Comparison of ENCODE assay signal across 1 cellular context in the genomic region with DNA sequence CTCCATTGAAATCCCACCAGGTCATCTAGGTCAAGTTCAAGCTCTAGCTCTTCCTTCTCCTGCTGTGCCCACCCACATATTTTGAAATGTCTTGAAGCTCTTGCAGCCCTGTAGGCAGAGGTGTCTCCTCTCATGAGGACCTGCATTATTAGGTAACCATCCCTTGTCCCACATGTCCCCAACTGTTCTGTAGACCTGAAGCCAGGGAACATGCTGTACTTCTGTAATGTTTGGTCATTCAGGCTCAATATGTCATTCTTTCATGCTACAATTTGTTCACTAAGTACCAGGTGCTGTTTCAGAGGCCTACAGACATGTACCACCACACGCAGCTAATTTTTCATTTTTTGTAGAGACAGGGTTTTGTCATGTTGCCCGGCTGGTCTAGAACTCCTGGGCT.
TF ChIP-seq lines count a peak whose summit lies in the region.

No MANE protein-coding gene starts in this region.

TF ChIP-seq in HepG2, 621 proteins besides CTCF, POLR2A, EP300 and RAD21:
- TF ChIP-seq, protein P1, sequence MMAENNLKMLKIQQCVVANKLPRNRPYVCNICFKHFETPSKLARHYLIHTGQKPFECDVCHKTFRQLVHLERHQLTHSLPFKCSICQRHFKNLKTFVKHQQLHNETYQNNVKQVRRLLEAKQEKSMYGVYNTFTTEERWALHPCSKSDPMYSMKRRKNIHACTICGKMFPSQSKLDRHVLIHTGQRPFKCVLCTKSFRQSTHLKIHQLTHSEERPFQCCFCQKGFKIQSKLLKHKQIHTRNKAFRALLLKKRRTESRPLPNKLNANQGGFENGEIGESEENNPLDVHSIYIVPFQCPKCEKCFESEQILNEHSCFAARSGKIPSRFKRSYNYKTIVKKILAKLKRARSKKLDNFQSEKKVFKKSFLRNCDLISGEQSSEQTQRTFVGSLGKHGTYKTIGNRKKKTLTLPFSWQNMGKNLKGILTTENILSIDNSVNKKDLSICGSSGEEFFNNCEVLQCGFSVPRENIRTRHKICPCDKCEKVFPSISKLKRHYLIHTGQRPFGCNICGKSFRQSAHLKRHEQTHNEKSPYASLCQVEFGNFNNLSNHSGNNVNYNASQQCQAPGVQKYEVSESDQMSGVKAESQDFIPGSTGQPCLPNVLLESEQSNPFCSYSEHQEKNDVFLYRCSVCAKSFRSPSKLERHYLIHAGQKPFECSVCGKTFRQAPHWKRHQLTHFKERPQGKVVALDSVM (CRISPR knock-in tag; IDR thresholded peaks at IDR 0.05) = no peak
- no peak for TF ChIP-seq STAT5B (CRISPR knock-in tag; IDR thresholded peaks at IDR 0.05)
- no peak for TF ChIP-seq PREB (CRISPR knock-in tag; IDR thresholded peaks at IDR 0.05)
- TF ChIP-seq ZNF205 (CRISPR knock-in tag; IDR thresholded peaks at IDR 0.05) = no peak
- TF ChIP-seq, protein P2, sequence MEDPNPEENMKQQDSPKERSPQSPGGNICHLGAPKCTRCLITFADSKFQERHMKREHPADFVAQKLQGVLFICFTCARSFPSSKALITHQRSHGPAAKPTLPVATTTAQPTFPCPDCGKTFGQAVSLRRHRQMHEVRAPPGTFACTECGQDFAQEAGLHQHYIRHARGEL (CRISPR knock-in tag; IDR thresholded peaks at IDR 0.05) = no peak
- TF ChIP-seq CEBPB (IDR thresholded peaks at IDR 0.05; ENCODE audit: borderline replicate concordance, low read depth, low read length) = no peak
- TF ChIP-seq KLF16 (CRISPR knock-in tag; IDR thresholded peaks at IDR 0.05) = no peak
- TF ChIP-seq HOXD1 (CRISPR knock-in tag; IDR thresholded peaks at IDR 0.05) = no peak
- no peak for TF ChIP-seq CREB1 (IDR thresholded peaks at IDR 0.05)
- no peak for TF ChIP-seq CREB1 (CRISPR knock-in tag; IDR thresholded peaks at IDR 0.05)
- TF ChIP-seq ZNF557 (CRISPR knock-in tag; IDR thresholded peaks at IDR 0.05) = no peak
- TF ChIP-seq ZNF121 (CRISPR knock-in tag; IDR thresholded peaks at IDR 0.05) = no peak
- TF ChIP-seq SP5 (CRISPR knock-in tag; IDR thresholded peaks at IDR 0.05; ENCODE audit: borderline replicate concordance, low read depth) = no peak
- TF ChIP-seq, protein P3, sequence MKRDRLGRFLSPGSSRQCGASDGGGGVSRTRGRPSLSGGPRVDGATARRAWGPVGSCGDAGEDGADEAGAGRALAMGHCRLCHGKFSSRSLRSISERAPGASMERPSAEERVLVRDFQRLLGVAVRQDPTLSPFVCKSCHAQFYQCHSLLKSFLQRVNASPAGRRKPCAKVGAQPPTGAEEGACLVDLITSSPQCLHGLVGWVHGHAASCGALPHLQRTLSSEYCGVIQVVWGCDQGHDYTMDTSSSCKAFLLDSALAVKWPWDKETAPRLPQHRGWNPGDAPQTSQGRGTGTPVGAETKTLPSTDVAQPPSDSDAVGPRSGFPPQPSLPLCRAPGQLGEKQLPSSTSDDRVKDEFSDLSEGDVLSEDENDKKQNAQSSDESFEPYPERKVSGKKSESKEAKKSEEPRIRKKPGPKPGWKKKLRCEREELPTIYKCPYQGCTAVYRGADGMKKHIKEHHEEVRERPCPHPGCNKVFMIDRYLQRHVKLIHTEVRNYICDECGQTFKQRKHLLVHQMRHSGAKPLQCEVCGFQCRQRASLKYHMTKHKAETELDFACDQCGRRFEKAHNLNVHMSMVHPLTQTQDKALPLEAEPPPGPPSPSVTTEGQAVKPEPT (CRISPR knock-in tag; IDR thresholded peaks at IDR 0.05; ENCODE audit: low read depth) = no peak
- TF ChIP-seq, protein P4, sequence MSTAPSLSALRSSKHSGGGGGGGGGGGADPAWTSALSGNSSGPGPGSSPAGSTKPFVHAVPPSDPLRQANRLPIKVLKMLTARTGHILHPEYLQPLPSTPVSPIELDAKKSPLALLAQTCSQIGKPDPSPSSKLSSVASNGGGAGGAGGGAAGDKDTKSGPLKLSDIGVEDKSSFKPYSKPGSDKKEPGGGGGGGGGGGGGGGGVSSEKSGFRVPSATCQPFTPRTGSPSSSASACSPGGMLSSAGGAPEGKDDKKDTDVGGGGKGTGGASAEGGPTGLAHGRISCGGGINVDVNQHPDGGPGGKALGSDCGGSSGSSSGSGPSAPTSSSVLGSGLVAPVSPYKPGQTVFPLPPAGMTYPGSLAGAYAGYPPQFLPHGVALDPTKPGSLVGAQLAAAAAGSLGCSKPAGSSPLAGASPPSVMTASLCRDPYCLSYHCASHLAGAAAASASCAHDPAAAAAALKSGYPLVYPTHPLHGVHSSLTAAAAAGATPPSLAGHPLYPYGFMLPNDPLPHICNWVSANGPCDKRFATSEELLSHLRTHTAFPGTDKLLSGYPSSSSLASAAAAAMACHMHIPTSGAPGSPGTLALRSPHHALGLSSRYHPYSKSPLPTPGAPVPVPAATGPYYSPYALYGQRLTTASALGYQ (CRISPR knock-in tag; IDR thresholded peaks at IDR 0.05) = no peak
- no peak for TF ChIP-seq TBP (CRISPR knock-in tag; IDR thresholded peaks at IDR 0.05)
- TF ChIP-seq HOXA3 (CRISPR knock-in tag; IDR thresholded peaks at IDR 0.05) = no peak
- no peak for TF ChIP-seq TBX2 (CRISPR knock-in tag; IDR thresholded peaks at IDR 0.05; ENCODE audit: borderline replicate concordance)
